In genomic region chr3:194569252-194569651, GRCh38 we compare ENCODE assay signal across 24 cellular contexts.
"Had no signal": no experiment of that assay in that cellular context is flagged by ENCODE, and none has a peak within 500 bp of the region (broad histone marks: within the 10 kb centered on the region; RNA-seq: fewer than 3 reads in every experiment).

No MANE protein-coding gene starts in this region.

- ATAC-seq: heart left ventricle; natural killer cell; right cardiac atrium; sciatic nerve; stimulated activated naive B cell treated with anti-CD40 and anti-IgM and Interleukin-4, amounts not matched to agents 10 μg/mL and 1 μg/mL and 100 μg/mL, for 72 hours; stimulated activated naive CD8-positive, alpha-beta T cell treated with anti-CD3 and anti-CD28 coated beads, Interleukin-15, Interleukin-2, amounts not matched to agents 100 U/mL and 50 U/mL, for 24 hours; upper lobe of right lung had no signal

- H3K36me3 ChIP-seq: heart left ventricle, left ventricle myocardium inferior, ovary, prostate gland, stomach, thyroid gland, transverse colon, upper lobe of right lung had no signal

- H3K27ac Mint-ChIP-seq: immature natural killer cell; naive B cell; natural killer cell; stimulated activated naive B cell treated with anti-CD40 and anti-IgM and Interleukin-4, amounts not matched to agents 10 μg/mL and 1 μg/mL and 100 μg/mL, for 72 hours had no signal

- H3K27ac ChIP-seq: left ventricle myocardium inferior, ovary, prostate gland, skin epidermis, stomach, testis, thyroid gland, transverse colon, upper lobe of right lung had no signal

- H3K4me1 ChIP-seq: prostate gland, transverse colon had no signal

- H3K4me1 Mint-ChIP-seq: immature natural killer cell, natural killer cell had no signal

- H3K9me3 ChIP-seq: heart left ventricle, left ventricle myocardium inferior, ovary, prostate gland, stomach, testis, thyroid gland, transverse colon, upper lobe of right lung had no signal

- H3K4me3 ChIP-seq: heart left ventricle, left ventricle myocardium inferior, lung, ovary, prostate gland, skin epidermis, stomach, testis, thyroid gland, transverse colon, upper lobe of right lung had no signal

- H3K36me3 Mint-ChIP-seq: immature natural killer cell; naive B cell; natural killer cell; stimulated activated naive B cell treated with anti-CD40 and anti-IgM and Interleukin-4, amounts not matched to agents 10 μg/mL and 1 μg/mL and 100 μg/mL, for 72 hours had no signal

- DNase-seq: heart left ventricle; hypothalamus; immature natural killer cell; left ventricle myocardium inferior; naive B cell; natural killer cell; ovary; retina; right cardiac atrium; stimulated activated CD4-positive, alpha-beta T cell treated with anti-CD3 and anti-CD28 coated beads, Interleukin-12 subunit alpha, Interleukin-12 subunit beta, amount 100 ng/mL, for 4 hours; stimulated activated CD4-positive, alpha-beta T cell treated with anti-CD3 and anti-CD28 coated beads, Interleukin-15, amount 100 ng/mL, for 24 hours; stimulated activated CD4-positive, alpha-beta T cell treated with anti-CD3 and anti-CD28 coated beads, Interleukin-2, amount 100 ng/mL, for 24 hours; stimulated activated CD4-positive, alpha-beta T cell treated with anti-CD3 and anti-CD28 coated beads, Interleukin-4, amount 100 ng/mL, for 1 hour; stimulated activated naive B cell treated with anti-CD40 and anti-IgM and Interleukin-4, amounts not matched to agents 10 μg/mL and 1 μg/mL and 100 μg/mL, for 72 hours; stimulated activated naive CD8-positive, alpha-beta T cell treated with anti-CD3 and anti-CD28 coated beads, Interleukin-15, Interleukin-2, amounts not matched to agents 100 U/mL and 50 U/mL, for 24 hours; stomach; testis; thyroid gland; transverse colon; upper lobe of right lung had no signal

- H3K4me3 Mint-ChIP-seq: immature natural killer cell; naive B cell; natural killer cell; stimulated activated naive B cell treated with anti-CD40 and anti-IgM and Interleukin-4, amounts not matched to agents 10 μg/mL and 1 μg/mL and 100 μg/mL, for 72 hours had no signal

- H3K9me3 Mint-ChIP-seq: naive B cell; natural killer cell; stimulated activated naive B cell treated with anti-CD40 and anti-IgM and Interleukin-4, amounts not matched to agents 10 μg/mL and 1 μg/mL and 100 μg/mL, for 72 hours had no signal

- H3K27me3 ChIP-seq: ovary, testis, thyroid gland, transverse colon, upper lobe of right lung had no signal
